In the genomic region with DNA sequence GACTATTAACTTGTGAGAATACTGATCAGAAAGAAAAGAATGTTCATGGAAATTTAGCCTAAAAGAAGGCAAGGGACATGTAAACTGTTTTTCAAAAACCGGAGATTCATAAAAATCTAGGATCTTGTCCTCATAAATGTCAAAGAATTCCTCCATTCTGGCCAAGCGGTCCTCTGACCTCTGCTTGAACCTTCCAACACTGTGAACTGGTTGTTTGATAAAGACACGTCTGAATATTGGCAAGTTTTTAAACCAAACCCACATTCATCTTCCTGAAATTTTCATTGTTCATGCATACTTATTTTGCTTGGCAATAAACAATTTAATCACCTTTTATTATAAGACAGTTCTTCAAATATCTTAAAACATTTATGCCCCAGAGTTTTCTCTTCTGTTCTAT, we compare ENCODE assay signal across 20 cellular contexts. TPM values are rescaled to one million over a fixed set of nuclear protein-coding genes. Genes with fewer than 3 reads are reported as not detected.
DNase-seq lines count a peak whose midpoint lies in the region; ATAC-seq, FAIRE-seq and TF ChIP-seq lines count a peak whose summit lies in the region.
"Had no signal": no experiment of that assay in that cellular context is flagged by ENCODE, and none has a peak within 500 bp of the region (broad histone marks: within the 10 kb centered on the region; RNA-seq: fewer than 3 reads in every experiment).

No MANE protein-coding gene starts in this region.

- peak; percentile 42 for DNase-seq in BJ (ENCODE audit: low read depth)
- no peak for DNase-seq in H54 (ENCODE audit: insufficient read length, low spot score)
- peak; percentile 63 for DNase-seq in fibroblast of the aortic adventitia (ENCODE audit: low read depth)
- DNase-seq in stimulated activated naive B cell treated with anti-CD40 and anti-IgM and Interleukin-4, amounts not matched to agents 10 μg/mL and 1 μg/mL and 100 μg/mL, for 72 hours: no peak
- DNase-seq in tibial nerve (ENCODE audit: low spot score in 2 of 2): no peak
- DNase-seq in NCI-H2227 treated with DMSO at 0.1 percent for 48 hours (lab: John Stamatoyannopoulos, UW): no peak
- DNase-seq: DMS79, HCEC 1CT, NCI-H1105 treated with DMSO at 0.1 percent for 48 hours, NCI-H2029 treated with DMSO at 0.1 percent for 48 hours, NCI-H2171, NCI-H446, NCI-H526 treated with DMSO at 0.1 percent for 48 hours, OCI-M1, SJCRH30 had no signal

- H3K4me1 Mint-ChIP-seq in nephron: no peaks in the 10 kb centered on the region
- no peaks in the 10 kb centered on the region for H3K4me1 Mint-ChIP-seq in stimulated activated naive B cell treated with anti-CD40 and anti-IgM and Interleukin-4, amounts not matched to agents 10 μg/mL and 1 μg/mL and 100 μg/mL, for 72 hours

- peak; percentile 41 for FAIRE-seq in H54 (lab: Jason Lieb, UNC)
- FAIRE-seq: RCC 7860 had no signal

- CTCF ChIA-PET in BJ (lab: Yijun Ruan, JAX): interaction anchor here (1.0 kb wide), 1 partner anchor 12 kb away, joined by 3 read pairs; no protein-coding TSS in a partner anchor

- no peaks in the 10 kb centered on the region for H3K9me3 ChIP-seq in tibial nerve
- H3K9me3 ChIP-seq: SJCRH30 had no signal

- H3K9me3 Mint-ChIP-seq in nephron: no peaks in the 10 kb centered on the region
- H3K9me3 Mint-ChIP-seq in stimulated activated naive B cell treated with anti-CD40 and anti-IgM and Interleukin-4, amounts not matched to agents 10 μg/mL and 1 μg/mL and 100 μg/mL, for 72 hours: no peaks in the 10 kb centered on the region
- H3K9me3 Mint-ChIP-seq: GM23338 had no signal

- H3K4me3 ChIP-seq in BJ (ENCODE audit: low read depth, low read length): no peak overlapping the region
- no peak overlapping the region for H3K4me3 ChIP-seq in fibroblast of the aortic adventitia (ENCODE audit: low read depth, low read length)
- no peak overlapping the region for H3K4me3 ChIP-seq in tibial nerve
- H3K4me3 ChIP-seq: GM23338, SJCRH30 had no signal

- TF ChIP-seq POLR2A in H54 (IDR thresholded peaks at IDR 0.05; ENCODE audit: low read depth, low read length) (no peak), tibial nerve (IDR thresholded peaks at IDR 0.05) (no peak)

- no peaks in the 10 kb centered on the region for H3K27me3 Mint-ChIP-seq in nephron (ENCODE audit: low read depth)
- no peaks in the 10 kb centered on the region for H3K27me3 Mint-ChIP-seq in stimulated activated naive B cell treated with anti-CD40 and anti-IgM and Interleukin-4, amounts not matched to agents 10 μg/mL and 1 μg/mL and 100 μg/mL, for 72 hours

- peaks cover 31% of the 10 kb centered on the region for H3K36me3 Mint-ChIP-seq in nephron (ENCODE audit: low read depth)
- H3K36me3 Mint-ChIP-seq in stimulated activated naive B cell treated with anti-CD40 and anti-IgM and Interleukin-4, amounts not matched to agents 10 μg/mL and 1 μg/mL and 100 μg/mL, for 72 hours: no peaks in the 10 kb centered on the region

- H3K27ac ChIP-seq in tibial nerve: no peak overlapping the region
- H3K27ac ChIP-seq: KMS-11, SJCRH30 had no signal

- H3K27ac Mint-ChIP-seq in nephron: peak overlapping the region in 2 of 3 experiments; percentile 22 to 29
- H3K27ac Mint-ChIP-seq in stimulated activated naive B cell treated with anti-CD40 and anti-IgM and Interleukin-4, amounts not matched to agents 10 μg/mL and 1 μg/mL and 100 μg/mL, for 72 hours: no peak overlapping the region
- H3K27ac Mint-ChIP-seq: GM23338 had no signal

- ATAC-seq in stimulated activated naive B cell treated with anti-CD40 and anti-IgM and Interleukin-4, amounts not matched to agents 10 μg/mL and 1 μg/mL and 100 μg/mL, for 72 hours (replicated peaks): no peak
- ATAC-seq: GM23338 had no signal

- POLR2A ChIA-PET in BJ (lab: Charles Lee): interaction anchor here (0.7 kb wide), 2 partner anchors 56 to 616 kb away, joined by 4 to 8 read pairs; no protein-coding TSS in a partner anchor

- WGBS in tibial nerve, 2 donors: 12 to 23% methylated on average over 3 of the region's 3 CpGs

- H3K27me3 ChIP-seq in BJ (ENCODE audit: control insufficient read depth, insufficient read depth, low read length) (no peaks in the 10 kb centered on the region), tibial nerve (no peaks in the 10 kb centered on the region)
- H3K27me3 ChIP-seq: SJCRH30 had no signal

- H3K4me3 Mint-ChIP-seq in nephron: no peak overlapping the region
- H3K4me3 Mint-ChIP-seq in stimulated activated naive B cell treated with anti-CD40 and anti-IgM and Interleukin-4, amounts not matched to agents 10 μg/mL and 1 μg/mL and 100 μg/mL, for 72 hours: no peak overlapping the region
- H3K4me3 Mint-ChIP-seq: GM23338 had no signal

- peaks cover 0 to 7% (median 0%) of the 10 kb centered on the region in 4 donors for H3K4me1 ChIP-seq in tibial nerve
- H3K4me1 ChIP-seq: SJCRH30 had no signal

- TF ChIP-seq EP300 in tibial nerve (IDR thresholded peaks at IDR 0.05): no peak

- TF ChIP-seq CTCF in BJ (IDR thresholded peaks at IDR 0.05; ENCODE audit: insufficient read depth, low read depth, low read length) (no peak), fibroblast of the aortic adventitia (IDR thresholded peaks at IDR 0.05; ENCODE audit: insufficient read depth, low read length) (no peak), nephron (IDR thresholded peaks at IDR 0.05; ENCODE audit: unreplicated experiment in 3 of 3) (no peak), tibial nerve (IDR thresholded peaks at IDR 0.05) (no peak)

- H3K36me3 ChIP-seq in BJ (ENCODE audit: control insufficient read depth, insufficient read depth, low read length) (no peaks in the 10 kb centered on the region), tibial nerve (no peaks in the 10 kb centered on the region)

RNA-seq across cellular contexts. Expression of a gene that starts 19.8 kb away (rescaled TPM):
- polyA plus RNA-seq in BJ (2011; rRNA removed): 4.6 and 9.4 TPM in 2 replicates
- 8.3 and 13.7 TPM in 2 replicates for polyA minus RNA-seq in BJ (2011; rRNA and poly(A)+ RNA removed)
- total RNA-seq in fibroblast of the aortic adventitia (ENCODE audit: low replicate concordance): 7.5 and 52.4 TPM in 2 replicates
- total RNA-seq in tibial nerve: under 1 TPM in 3 of 4 donors, not detected in 1; 0.22 to 0.60 (median 0.59) TPM

RNA-seq across cellular contexts. Expression of a gene that starts 59.6 kb away (rescaled TPM):
- not detected in 2 replicates for polyA plus RNA-seq in BJ (2011; rRNA removed)
- polyA minus RNA-seq in BJ (2011; rRNA and poly(A)+ RNA removed): not detected in 2 replicates
- total RNA-seq in fibroblast of the aortic adventitia (ENCODE audit: low replicate concordance) (not detected in 2 replicates), tibial nerve (not detected)
- total RNA-seq: GM23338, HT1080 had no signal
- polyA plus RNA-seq: GM23338 had no signal

Comparison
In these comparisons a context has a peak if more than half of its experiments do, and no peak if none do; other contexts are left out.
1. DNase-seq: peak in BJ (single experiment) and fibroblast of the aortic adventitia (single experiment); none in H54 (single experiment), stimulated activated naive B cell treated with anti-CD40 and anti-IgM and Interleukin-4, amounts not matched to agents 10 μg/mL and 1 μg/mL and 100 μg/mL, for 72 hours (single experiment), tibial nerve (0 of 2) and NCI-H2227 treated with DMSO at 0.1 percent for 48 hours (single experiment).